Comparison of ENCODE assay signal across 8 cellular contexts in genomic region chr19:3762130-3762473, GRCh38. TPM values are rescaled to one million over a fixed set of nuclear protein-coding genes. Genes with fewer than 3 reads are reported as not detected.
DNase-seq lines count a peak whose midpoint lies in the region; ATAC-seq, FAIRE-seq and TF ChIP-seq lines count a peak whose summit lies in the region.

No MANE protein-coding gene starts in this region.

- H3K4me1 ChIP-seq in DOHH2 (ENCODE audit: control insufficient read depth, low read length) (peaks cover 13% of the 10 kb centered on the region), Panc1 (ENCODE audit: control insufficient read depth, insufficient read depth, low read length) (peaks cover 9% of the 10 kb centered on the region), endothelial cell of umbilical vein (ENCODE audit: control insufficient read depth, extremely low read depth, insufficient read depth, low read length) (peaks cover 11% of the 10 kb centered on the region), pancreas (peaks cover 3 to 24% (median 15%) of the 10 kb centered on the region in 3 donors)

- peak overlapping the region; percentile 99 for H2AFZ ChIP-seq in endothelial cell of umbilical vein (ENCODE audit: low read depth, low read length)

- FAIRE-seq in endothelial cell of umbilical vein (lab: Jason Lieb, UNC) (no peak), pancreas (lab: Jason Lieb, UNC) (peak; percentile 93)

- H3K27ac ChIP-seq in DOHH2 (ENCODE audit: low read depth, low read length) (peak overlapping the region; percentile 82), Panc1 (ENCODE audit: low read length) (peak overlapping the region; percentile 93), endothelial cell of umbilical vein (ENCODE audit: insufficient read depth, low read depth, low read length) (peak overlapping the region; percentile 92), pancreas (peak overlapping the region in 3 of 4 donors; percentile 99 to 100 (median 100))

- peaks cover 25% of the 10 kb centered on the region for H3K36me3 ChIP-seq in DOHH2 (ENCODE audit: control insufficient read depth, low read length)
- H3K36me3 ChIP-seq in Panc1 (ENCODE audit: control insufficient read depth, insufficient read depth, low read length) = peaks cover 4% of the 10 kb centered on the region; the same call in 1 of the 2 replicates
- H3K36me3 ChIP-seq in endothelial cell of umbilical vein (ENCODE audit: control insufficient read depth in 2 of 2, extremely low read depth in 1 of 2, insufficient read depth in 2 of 2, low read length in 2 of 2) = peaks cover 0 to 11% of the 10 kb centered on the region in 2 experiments
- peaks cover 0 to 18% (median 4%) of the 10 kb centered on the region in 3 donors for H3K36me3 ChIP-seq in pancreas

- no TSS peak for BruUV-seq in Panc1 (replicated peaks; lab: Mats Ljungman, UMichigan)
- no TSS peak for BruUV-seq in endothelial cell of umbilical vein (replicated peaks; lab: Mats Ljungman, UMichigan)

- POLR2A ChIA-PET in Panc1 (lab: Charles Lee) (interaction anchor here (0.5 to 1.3 kb wide), 2 partner anchors 13 to 15 kb away, joined by 5 to 18 read pairs; no protein-coding TSS in a partner anchor), endothelial cell of umbilical vein (lab: Charles Lee) (interaction anchor here (0.6 to 1.3 kb wide), 2 partner anchors 65 to 223 kb away, joined by 3 read pairs; partner anchors contain the start of gene EEF2)

- H3F3A ChIP-seq in DOHH2 (ENCODE audit: control insufficient read depth, insufficient read depth) = peaks cover 7% of the 10 kb centered on the region

- no peak for TF ChIP-seq POLR2A in endothelial cell of umbilical vein (IDR thresholded peaks at IDR 0.05; ENCODE audit: low read depth, low read length)

- H4K20me1 ChIP-seq in DOHH2 (ENCODE audit: control insufficient read depth, insufficient read depth, low read depth, low read length) (no peaks in the 10 kb centered on the region), endothelial cell of umbilical vein (replicated peaks; ENCODE audit: control insufficient read depth, extremely low read depth, insufficient read depth, low read length) (no peaks in the 10 kb centered on the region)

- CTCF ChIA-PET in Panc1 (lab: Charles Lee) (interaction anchor here (0.5 kb wide), 2 partner anchors 25 to 290 kb away, joined by 3 to 5 read pairs; no protein-coding TSS in a partner anchor), endothelial cell of umbilical vein (lab: Charles Lee) (interaction anchor here (0.7 to 3.6 kb wide), 3 partner anchors 9 to 226 kb away, joined by 3 to 19 read pairs (median 3); no protein-coding TSS in a partner anchor)

- H3K27me3 ChIP-seq in DOHH2 (ENCODE audit: control insufficient read depth, low read length) = no peaks in the 10 kb centered on the region
- H3K27me3 ChIP-seq in Panc1 (ENCODE audit: control insufficient read depth, insufficient read depth, low read length) = no peaks in the 10 kb centered on the region
- no peaks in the 10 kb centered on the region for H3K27me3 ChIP-seq in endothelial cell of umbilical vein (ENCODE audit: control insufficient read depth in 2 of 2, insufficient read depth in 2 of 2, low read length in 2 of 2)
- no peaks in the 10 kb centered on the region for H3K27me3 ChIP-seq in pancreas

- intact Hi-C loops in Panc1 (cut with micrococcal nuclease; ENCODE audit: unreplicated experiment) (no loop called here), endothelial cell of umbilical vein (cut with micrococcal nuclease) (loop anchor here (2.0 kb wide), 1 partner anchor 207 kb away; no protein-coding TSS in a partner anchor), pancreas (cut with DNase I) (no loop called here)

- H3K79me2 ChIP-seq in DOHH2 (ENCODE audit: control insufficient read depth, low read length) = peaks cover 39% of the 10 kb centered on the region
- H3K79me2 ChIP-seq in endothelial cell of umbilical vein (ENCODE audit: control insufficient read depth, insufficient read depth, low read length) = peaks cover 23% of the 10 kb centered on the region

- no peaks in the 10 kb centered on the region for H3K9me1 ChIP-seq in endothelial cell of umbilical vein (replicated peaks; ENCODE audit: control insufficient read depth, extremely low read depth, insufficient read depth, low read length)

- in situ Hi-C loops in Panc1 (cut with HindIII; ENCODE audit: low pct_unique_long_range_greater_than_20kb, low sequenced_read_pairs) = no loop called here

- WGBS in pancreas, 2 donors = 59 to 72% methylated on average over 1 of the region's 1 CpG

- no peak for TF ChIP-seq CTCF in DOHH2 (IDR thresholded peaks at IDR 0.05; ENCODE audit: low read depth, low read length, poor library complexity, severe bottlenecking)
- no peak for TF ChIP-seq CTCF in Panc1 (IDR thresholded peaks at IDR 0.05)
- no peak for TF ChIP-seq CTCF in endothelial cell of umbilical vein (IDR thresholded peaks at IDR 0.05; ENCODE audit: extremely low read depth in 1 of 2, insufficient read depth in 1 of 2, low read depth in 1 of 2, low read length in 2 of 2)
- no peak for TF ChIP-seq CTCF in pancreas (IDR thresholded peaks at IDR 0.05)

- no peaks in the 10 kb centered on the region for H3K9me3 ChIP-seq in DOHH2 (ENCODE audit: control insufficient read depth, insufficient read depth, low read length)
- no peaks in the 10 kb centered on the region for H3K9me3 ChIP-seq in Panc1 (ENCODE audit: control insufficient read depth, insufficient read depth, low read depth, low read length)
- H3K9me3 ChIP-seq in endothelial cell of umbilical vein (replicated peaks; ENCODE audit: control insufficient read depth, insufficient read depth, low read length) = no peaks in the 10 kb centered on the region
- no peaks in the 10 kb centered on the region for H3K9me3 ChIP-seq in pancreas

- H3K9ac ChIP-seq in endothelial cell of umbilical vein (replicated peaks; ENCODE audit: extremely low read depth, insufficient read depth, low read length) = peak overlapping the region; percentile 95

- H3K9me2 ChIP-seq in DOHH2 (replicated peaks; ENCODE audit: control insufficient read depth, low read length) = no peaks in the 10 kb centered on the region

- ATAC-seq in Panc1 (no peak), pancreas (no peak), HG02852 (IDR thresholded peaks at IDR 0.05; ENCODE audit: unreplicated experiment) (no peak)

- H3K4me2 ChIP-seq in DOHH2 (ENCODE audit: low read length) (peak overlapping the region; percentile 83), endothelial cell of umbilical vein (ENCODE audit: insufficient read depth, low read length) (peak overlapping the region; percentile 63)

- dilution Hi-C loops in endothelial cell of umbilical vein (cut with MboI; ENCODE audit: extremely low pct_ligation_motif_present, low sequenced_read_pairs) = no loop called here

- peak overlapping the region; percentile 96 for H3K4me3 ChIP-seq in DOHH2 (ENCODE audit: low read length)
- H3K4me3 ChIP-seq in Panc1 (ENCODE audit: low read depth in 2 of 2, low read length in 2 of 2) = peak overlapping the region; percentile 97 to 98
- H3K4me3 ChIP-seq in endothelial cell of umbilical vein (replicated peaks in 1 of 3; ENCODE audit: insufficient read depth in 1 of 3, low read depth in 1 of 3, low read length in 3 of 3) = peak overlapping the region in 1 of 3 experiments; percentile 73
- H3K4me3 ChIP-seq in pancreas = peak overlapping the region in 1 of 4 donors; percentile 60

- no peak for DNase-seq in Panc1 (ENCODE audit: low read depth, low spot score)
- no peak for DNase-seq in endothelial cell of umbilical vein (ENCODE audit: low read depth, low spot score)
- DNase-seq in pancreas = no peak
- DNase-seq in activated gamma-delta T cell treated with Interleukin-2 at 50 U/mL for 16 hours = no peak
- no peak for DNase-seq in OCI-M1 (lab: John Stamatoyannopoulos, UW)
- DNase-seq in inferior parietal cortex (ENCODE audit: extremely low spot score) = no peak

RNA-seq across cellular contexts. Expression of gene MRPL54, which starts 0.4 kb away (rescaled TPM):
- total RNA-seq in Panc1 (2021; ENCODE audit: unreplicated experiment) (42.8 TPM), endothelial cell of umbilical vein (67.5 and 76.3 TPM in 2 replicates), pancreas (10 to 100 TPM; 30.0 to 46.3 (median 36.5) TPM)
- polyA plus RNA-seq in Panc1 (2012; ENCODE audit: insufficient read length) = 36.7 TPM
- polyA plus RNA-seq in endothelial cell of umbilical vein (80.2 and 93.1 TPM in 2 replicates), pancreas (100 to 1,000 TPM in 1 of 2 donors, 10 to 100 TPM in 1; 95.8 to 104 TPM)
- polyA plus RNA-seq in endothelial cell of umbilical vein (2011; cell fraction: cytosol; rRNA removed) = 82.6 and 97.0 TPM in 2 replicates
- 29.7 and 32.2 TPM in 2 replicates for polyA plus RNA-seq in endothelial cell of umbilical vein (2011; cell fraction: nucleus; rRNA removed)
- 41.4 and 50.5 TPM in 2 replicates for polyA plus RNA-seq in endothelial cell of umbilical vein (2012)
- polyA minus RNA-seq in endothelial cell of umbilical vein = 7.5 and 9.7 TPM in 2 replicates
- polyA minus RNA-seq in endothelial cell of umbilical vein (2011; cell fraction: cytosol; rRNA and poly(A)+ RNA removed) = 15.9 TPM
- polyA minus RNA-seq in endothelial cell of umbilical vein (2011; cell fraction: nucleus; rRNA and poly(A)+ RNA removed) = 4.9 and 5.5 TPM in 2 replicates

RNA-seq across cellular contexts. Expression of gene APBA3, which starts 0.6 kb away (rescaled TPM):
- total RNA-seq in Panc1 (2021; ENCODE audit: unreplicated experiment) = 34.0 TPM
- 34.0 TPM for polyA plus RNA-seq in Panc1 (2012; ENCODE audit: insufficient read length)
- 23.4 and 24.3 TPM in 2 replicates for total RNA-seq in endothelial cell of umbilical vein
- 25.1 and 41.7 TPM in 2 replicates for polyA plus RNA-seq in endothelial cell of umbilical vein
- polyA plus RNA-seq in endothelial cell of umbilical vein (2011; cell fraction: cytosol; rRNA removed) = 9.7 and 17.4 TPM in 2 replicates
- polyA plus RNA-seq in endothelial cell of umbilical vein (2011; cell fraction: nucleus; rRNA removed) = 36.8 and 41.8 TPM in 2 replicates
- polyA plus RNA-seq in endothelial cell of umbilical vein (2012) = 14.0 and 16.4 TPM in 2 replicates
- polyA minus RNA-seq in endothelial cell of umbilical vein = 12.6 and 14.2 TPM in 2 replicates
- polyA minus RNA-seq in endothelial cell of umbilical vein (2011; cell fraction: cytosol; rRNA and poly(A)+ RNA removed) = 15.4 TPM
- 11.7 and 21.3 TPM in 2 replicates for polyA minus RNA-seq in endothelial cell of umbilical vein (2011; cell fraction: nucleus; rRNA and poly(A)+ RNA removed)
- 10 to 100 TPM in 3 of 6 donors, 1 to 10 TPM in 3; 6.7 to 18.7 (median 9.7) TPM for total RNA-seq in pancreas
- 10 to 100 TPM; 21.7 to 27.1 TPM for polyA plus RNA-seq in pancreas

RNA-seq across cellular contexts. Expression of gene RAX2, which starts 9.9 kb away (rescaled TPM):
- total RNA-seq in Panc1 (2021; ENCODE audit: unreplicated experiment) (not detected), endothelial cell of umbilical vein (not detected in 2 replicates), pancreas (not detected)
- polyA plus RNA-seq in Panc1 (2012; ENCODE audit: insufficient read length) = not detected
- polyA plus RNA-seq in endothelial cell of umbilical vein (not detected in 2 replicates), pancreas (not detected)
- not detected in 2 replicates for polyA plus RNA-seq in endothelial cell of umbilical vein (2011; cell fraction: cytosol; rRNA removed)
- not detected in 2 replicates for polyA plus RNA-seq in endothelial cell of umbilical vein (2011; cell fraction: nucleus; rRNA removed)
- not detected in 2 replicates for polyA plus RNA-seq in endothelial cell of umbilical vein (2012)
- polyA minus RNA-seq in endothelial cell of umbilical vein = not detected in 2 replicates
- not detected for polyA minus RNA-seq in endothelial cell of umbilical vein (2011; cell fraction: cytosol; rRNA and poly(A)+ RNA removed)
- not detected in 2 replicates for polyA minus RNA-seq in endothelial cell of umbilical vein (2011; cell fraction: nucleus; rRNA and poly(A)+ RNA removed)

RNA-seq across cellular contexts. Expression of gene MATK, which starts 24.1 kb away (rescaled TPM):
- 0.21 TPM for total RNA-seq in Panc1 (2021; ENCODE audit: unreplicated experiment)
- 0.40 TPM for polyA plus RNA-seq in Panc1 (2012; ENCODE audit: insufficient read length)
- not detected in 2 replicates for total RNA-seq in endothelial cell of umbilical vein
- polyA plus RNA-seq in endothelial cell of umbilical vein = not detected in 2 replicates
- not detected in 2 replicates for polyA plus RNA-seq in endothelial cell of umbilical vein (2011; cell fraction: cytosol; rRNA removed)
- not detected in 2 replicates for polyA plus RNA-seq in endothelial cell of umbilical vein (2011; cell fraction: nucleus; rRNA removed)
- polyA plus RNA-seq in endothelial cell of umbilical vein (2012) = not detected in 2 replicates
- 0.30 and 0.73 TPM in 2 replicates for polyA minus RNA-seq in endothelial cell of umbilical vein
- 27.1 TPM for polyA minus RNA-seq in endothelial cell of umbilical vein (2011; cell fraction: cytosol; rRNA and poly(A)+ RNA removed)
- not detected in 2 replicates for polyA minus RNA-seq in endothelial cell of umbilical vein (2011; cell fraction: nucleus; rRNA and poly(A)+ RNA removed)
- total RNA-seq in pancreas = 1 to 10 TPM in 2 of 6 donors, under 1 TPM in 2, not detected in 2; 0.69 to 3.9 (median 1.5) TPM
- 1 to 10 TPM; 1.6 to 1.8 TPM for polyA plus RNA-seq in pancreas

RNA-seq across cellular contexts. Expression of gene TJP3, which starts 53.9 kb away (rescaled TPM):
- total RNA-seq in Panc1 (2021; ENCODE audit: unreplicated experiment) = 2.7 TPM
- 4.9 TPM for polyA plus RNA-seq in Panc1 (2012; ENCODE audit: insufficient read length)
- total RNA-seq in endothelial cell of umbilical vein = not detected in 2 replicates
- 0.10 TPM in 1 of 2 replicates, not detected in the other for polyA plus RNA-seq in endothelial cell of umbilical vein
- not detected in 2 replicates for polyA plus RNA-seq in endothelial cell of umbilical vein (2011; cell fraction: cytosol; rRNA removed)
- not detected in 2 replicates for polyA plus RNA-seq in endothelial cell of umbilical vein (2011; cell fraction: nucleus; rRNA removed)
- not detected in 2 replicates for polyA plus RNA-seq in endothelial cell of umbilical vein (2012)
- not detected in 2 replicates for polyA minus RNA-seq in endothelial cell of umbilical vein
- 7.7 TPM for polyA minus RNA-seq in endothelial cell of umbilical vein (2011; cell fraction: cytosol; rRNA and poly(A)+ RNA removed)
- polyA minus RNA-seq in endothelial cell of umbilical vein (2011; cell fraction: nucleus; rRNA and poly(A)+ RNA removed) = not detected in 2 replicates
- 10 to 100 TPM in 5 of 6 donors, 1 to 10 TPM in 1; 9.2 to 23.7 (median 15.1) TPM for total RNA-seq in pancreas
- 10 to 100 TPM; 26.2 to 36.0 TPM for polyA plus RNA-seq in pancreas
